ENCODE assay signal across 19 cellular contexts in genomic region chr15:57824186-57824585, GRCh38.
"Had no signal": no experiment of that assay in that cellular context is flagged by ENCODE, and none has a peak within 500 bp of the region (broad histone marks: within the 10 kb centered on the region; RNA-seq: fewer than 3 reads in every experiment).

No MANE protein-coding gene starts in this region.

- H3K4me1 ChIP-seq: esophagus squamous epithelium, gastroesophageal sphincter, left ventricle myocardium inferior, pancreas, right lobe of liver had no signal

- H3K27me3 ChIP-seq: gastroesophageal sphincter, pancreas, right lobe of liver had no signal

- H3K36me3 Mint-ChIP-seq: immature natural killer cell; stimulated activated naive B cell treated with anti-CD40 and anti-IgM and Interleukin-4, amounts not matched to agents 10 μg/mL and 1 μg/mL and 100 μg/mL, for 72 hours had no signal

- H3K4me3 Mint-ChIP-seq: effector memory CD8-positive, alpha-beta T cell; immature natural killer cell; nephron; stimulated activated naive B cell treated with anti-CD40 and anti-IgM and Interleukin-4, amounts not matched to agents 10 μg/mL and 1 μg/mL and 100 μg/mL, for 72 hours had no signal

- H3K4me1 Mint-ChIP-seq: immature natural killer cell had no signal

- H3K9me3 ChIP-seq: esophagus squamous epithelium, gastroesophageal sphincter, left ventricle myocardium inferior, pancreas, right lobe of liver had no signal

- H3K36me3 ChIP-seq: esophagus squamous epithelium, gastroesophageal sphincter, left ventricle myocardium inferior, pancreas, right lobe of liver had no signal

- ATAC-seq: effector memory CD8-positive, alpha-beta T cell; gastroesophageal sphincter; pancreas; right lobe of liver; stimulated activated naive B cell treated with anti-CD40 and anti-IgM and Interleukin-4, amounts not matched to agents 10 μg/mL and 1 μg/mL and 100 μg/mL, for 72 hours had no signal

- DNase-seq: effector memory CD8-positive, alpha-beta T cell; esophagus squamous epithelium; glutamatergic neuron; immature natural killer cell; left ventricle myocardium inferior; mesenchymal stem cell; midbrain; occipital lobe; pancreas; right lobe of liver; stimulated activated CD4-positive, alpha-beta T cell treated with anti-CD3 and anti-CD28 coated beads, Interleukin-15, amount 100 ng/mL, for 24 hours; stimulated activated CD4-positive, alpha-beta T cell treated with anti-CD3 and anti-CD28 coated beads, Interleukin-1b, Interleukin-23, amount 100 ng/mL, for 48 hours; stimulated activated CD4-positive, alpha-beta T cell treated with anti-CD3 and anti-CD28 coated beads, Interleukin-4, amount 100 ng/mL, for 24 hours; stimulated activated naive B cell treated with anti-CD40 and anti-IgM and Interleukin-4, amounts not matched to agents 10 μg/mL and 1 μg/mL and 100 μg/mL, for 72 hours; trophoblast cell had no signal

- H3K9me3 Mint-ChIP-seq: effector memory CD8-positive, alpha-beta T cell had no signal

- H3K27ac ChIP-seq: esophagus squamous epithelium, gastroesophageal sphincter, left ventricle myocardium inferior, pancreas, right lobe of liver had no signal

- H3K4me3 ChIP-seq: esophagus squamous epithelium, gastroesophageal sphincter, left ventricle myocardium inferior, lung, pancreas, right lobe of liver had no signal

- H3K27ac Mint-ChIP-seq: effector memory CD8-positive, alpha-beta T cell; immature natural killer cell; nephron; progenitor cell of endocrine pancreas; stimulated activated naive B cell treated with anti-CD40 and anti-IgM and Interleukin-4, amounts not matched to agents 10 μg/mL and 1 μg/mL and 100 μg/mL, for 72 hours had no signal
